ENCODE assay signal across 8 cellular contexts in the genomic region with DNA sequence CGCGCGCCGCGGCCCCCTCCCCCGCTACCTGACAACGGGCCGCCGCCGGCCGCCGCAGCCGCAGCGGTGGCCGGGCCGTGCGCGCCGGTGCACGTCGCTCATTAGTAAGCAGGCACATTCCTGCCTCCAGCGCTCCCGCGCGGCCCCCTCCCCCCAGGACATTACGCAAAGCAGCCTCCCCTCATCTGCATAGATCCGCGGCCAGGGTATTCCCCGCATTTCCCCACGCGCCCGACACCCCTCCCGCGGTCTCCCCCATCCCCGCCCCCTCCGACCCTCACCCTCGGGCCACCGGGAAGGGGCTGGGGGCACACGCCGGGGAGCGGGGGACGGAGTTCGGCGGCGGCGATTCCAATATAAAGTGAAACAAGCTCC.
DNase-seq lines count a peak whose midpoint lies in the region; ATAC-seq and TF ChIP-seq lines count a peak whose summit lies in the region.

A gene with protein sequence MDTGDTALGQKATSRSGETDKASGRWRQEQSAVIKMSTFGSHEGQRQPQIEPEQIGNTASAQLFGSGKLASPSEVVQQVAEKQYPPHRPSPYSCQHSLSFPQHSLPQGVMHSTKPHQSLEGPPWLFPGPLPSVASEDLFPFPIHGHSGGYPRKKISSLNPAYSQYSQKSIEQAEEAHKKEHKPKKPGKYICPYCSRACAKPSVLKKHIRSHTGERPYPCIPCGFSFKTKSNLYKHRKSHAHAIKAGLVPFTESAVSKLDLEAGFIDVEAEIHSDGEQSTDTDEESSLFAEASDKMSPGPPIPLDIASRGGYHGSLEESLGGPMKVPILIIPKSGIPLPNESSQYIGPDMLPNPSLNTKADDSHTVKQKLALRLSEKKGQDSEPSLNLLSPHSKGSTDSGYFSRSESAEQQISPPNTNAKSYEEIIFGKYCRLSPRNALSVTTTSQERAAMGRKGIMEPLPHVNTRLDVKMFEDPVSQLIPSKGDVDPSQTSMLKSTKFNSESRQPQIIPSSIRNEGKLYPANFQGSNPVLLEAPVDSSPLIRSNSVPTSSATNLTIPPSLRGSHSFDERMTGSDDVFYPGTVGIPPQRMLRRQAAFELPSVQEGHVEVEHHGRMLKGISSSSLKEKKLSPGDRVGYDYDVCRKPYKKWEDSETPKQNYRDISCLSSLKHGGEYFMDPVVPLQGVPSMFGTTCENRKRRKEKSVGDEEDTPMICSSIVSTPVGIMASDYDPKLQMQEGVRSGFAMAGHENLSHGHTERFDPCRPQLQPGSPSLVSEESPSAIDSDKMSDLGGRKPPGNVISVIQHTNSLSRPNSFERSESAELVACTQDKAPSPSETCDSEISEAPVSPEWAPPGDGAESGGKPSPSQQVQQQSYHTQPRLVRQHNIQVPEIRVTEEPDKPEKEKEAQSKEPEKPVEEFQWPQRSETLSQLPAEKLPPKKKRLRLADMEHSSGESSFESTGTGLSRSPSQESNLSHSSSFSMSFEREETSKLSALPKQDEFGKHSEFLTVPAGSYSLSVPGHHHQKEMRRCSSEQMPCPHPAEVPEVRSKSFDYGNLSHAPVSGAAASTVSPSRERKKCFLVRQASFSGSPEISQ (N-terminal part only) (minus strand): TSS at position 106 of the 375 bp plus-strand sequence. CDS start 170,438 bp downstream, outside the sequence.

- no peak for TF ChIP-seq CTCF in HFF-Myc (IDR thresholded peaks at IDR 0.05; ENCODE audit: low read depth, low read length, missing control alignments)
- TF ChIP-seq CTCF in choroid plexus epithelial cell (conservative IDR thresholded peaks at IDR 0.05; ENCODE audit: low read depth, low read length), result no peak

- no peak for ATAC-seq in HG02970 (IDR thresholded peaks at IDR 0.05; ENCODE audit: low FRiP score, unreplicated experiment)

- H3K4me3 ChIP-seq in HFF-Myc (replicated peaks; ENCODE audit: low read depth, low read length), result peak within 1 kb of the TSS; percentile 81
- H3K4me3 ChIP-seq in choroid plexus epithelial cell (ENCODE audit: low read depth, low read length), result peak within 1 kb of the TSS; percentile 96

- DNase-seq in GM04504 (ENCODE audit: low read depth) (peak; percentile 48), HFF-Myc (ENCODE audit: extremely low read depth, low read depth) (no peak), NCI-H2196 treated with DMSO at 0.1 percent for 48 hours (lab: John Stamatoyannopoulos, UW; ENCODE audit: unreplicated experiment) (peak; percentile 48), choroid plexus epithelial cell (ENCODE audit: low read depth) (peak; percentile 91), left kidney (ENCODE audit: low read depth, low spot score) (peak; percentile 94)
- DNase-seq in activated CD4-positive, alpha-beta T cell treated with anti-CD3 and anti-CD28 coated beads for 48 hours, result peak; percentile 93
- DNase-seq in stimulated activated CD4-positive, alpha-beta T cell treated with anti-CD3 and anti-CD28 coated beads, Interleukin-2, amount 100 ng/mL, for 48 hours, result peak; percentile 79 to 83
